In the genomic region with DNA sequence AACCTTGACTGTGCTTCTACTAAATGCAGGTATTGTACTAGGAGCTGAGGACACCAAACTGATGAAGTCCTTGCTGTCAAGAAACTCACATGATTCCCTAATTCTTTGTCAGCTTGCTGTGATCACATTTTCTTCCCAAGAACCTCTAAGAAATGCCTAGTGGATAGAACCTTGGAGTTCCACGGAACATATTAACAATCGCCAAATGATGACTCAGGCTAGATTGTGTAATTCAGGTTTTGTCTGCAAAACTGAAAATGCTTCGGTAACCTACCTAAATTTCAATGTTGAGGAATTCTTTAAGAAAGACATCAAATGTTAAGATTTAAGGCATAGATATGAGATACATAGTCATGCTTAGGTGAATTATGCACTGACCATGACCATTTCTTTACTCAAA, we compare ENCODE assay signal across 1 cellular context.
TF ChIP-seq lines count a peak whose summit lies in the region.

No MANE protein-coding gene starts in this region.

TF ChIP-seq in SK-N-SH treated with all-trans-retinoic acid at 6 μM for 48 hours, 23 proteins besides CTCF, POLR2A, EP300 and RAD21 (continued from another document):
- TF ChIP-seq, protein P1, sequence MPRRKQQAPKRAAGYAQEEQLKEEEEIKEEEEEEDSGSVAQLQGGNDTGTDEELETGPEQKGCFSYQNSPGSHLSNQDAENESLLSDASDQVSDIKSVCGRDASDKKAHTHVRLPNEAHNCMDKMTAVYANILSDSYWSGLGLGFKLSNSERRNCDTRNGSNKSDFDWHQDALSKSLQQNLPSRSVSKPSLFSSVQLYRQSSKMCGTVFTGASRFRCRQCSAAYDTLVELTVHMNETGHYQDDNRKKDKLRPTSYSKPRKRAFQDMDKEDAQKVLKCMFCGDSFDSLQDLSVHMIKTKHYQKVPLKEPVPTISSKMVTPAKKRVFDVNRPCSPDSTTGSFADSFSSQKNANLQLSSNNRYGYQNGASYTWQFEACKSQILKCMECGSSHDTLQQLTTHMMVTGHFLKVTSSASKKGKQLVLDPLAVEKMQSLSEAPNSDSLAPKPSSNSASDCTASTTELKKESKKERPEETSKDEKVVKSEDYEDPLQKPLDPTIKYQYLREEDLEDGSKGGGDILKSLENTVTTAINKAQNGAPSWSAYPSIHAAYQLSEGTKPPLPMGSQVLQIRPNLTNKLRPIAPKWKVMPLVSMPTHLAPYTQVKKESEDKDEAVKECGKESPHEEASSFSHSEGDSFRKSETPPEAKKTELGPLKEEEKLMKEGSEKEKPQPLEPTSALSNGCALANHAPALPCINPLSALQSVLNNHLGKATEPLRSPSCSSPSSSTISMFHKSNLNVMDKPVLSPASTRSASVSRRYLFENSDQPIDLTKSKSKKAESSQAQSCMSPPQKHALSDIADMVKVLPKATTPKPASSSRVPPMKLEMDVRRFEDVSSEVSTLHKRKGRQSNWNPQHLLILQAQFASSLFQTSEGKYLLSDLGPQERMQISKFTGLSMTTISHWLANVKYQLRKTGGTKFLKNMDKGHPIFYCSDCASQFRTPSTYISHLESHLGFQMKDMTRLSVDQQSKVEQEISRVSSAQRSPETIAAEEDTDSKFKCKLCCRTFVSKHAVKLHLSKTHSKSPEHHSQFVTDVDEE (CRISPR knock-in tag; IDR thresholded peaks at IDR 0.05) = no peak
- no peak for TF ChIP-seq ISL1 (CRISPR knock-in tag; IDR thresholded peaks at IDR 0.05)
- no peak for TF ChIP-seq ZNF70 (CRISPR knock-in tag; IDR thresholded peaks at IDR 0.05)
- TF ChIP-seq, protein P2, sequence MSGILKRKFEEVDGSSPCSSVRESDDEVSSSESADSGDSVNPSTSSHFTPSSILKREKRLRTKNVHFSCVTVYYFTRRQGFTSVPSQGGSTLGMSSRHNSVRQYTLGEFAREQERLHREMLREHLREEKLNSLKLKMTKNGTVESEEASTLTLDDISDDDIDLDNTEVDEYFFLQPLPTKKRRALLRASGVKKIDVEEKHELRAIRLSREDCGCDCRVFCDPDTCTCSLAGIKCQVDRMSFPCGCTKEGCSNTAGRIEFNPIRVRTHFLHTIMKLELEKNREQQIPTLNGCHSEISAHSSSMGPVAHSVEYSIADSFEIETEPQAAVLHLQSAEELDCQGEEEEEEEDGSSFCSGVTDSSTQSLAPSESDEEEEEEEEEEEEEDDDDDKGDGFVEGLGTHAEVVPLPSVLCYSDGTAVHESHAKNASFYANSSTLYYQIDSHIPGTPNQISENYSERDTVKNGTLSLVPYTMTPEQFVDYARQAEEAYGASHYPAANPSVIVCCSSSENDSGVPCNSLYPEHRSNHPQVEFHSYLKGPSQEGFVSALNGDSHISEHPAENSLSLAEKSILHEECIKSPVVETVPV (CRISPR knock-in tag; IDR thresholded peaks at IDR 0.05) = no peak
- TF ChIP-seq BACH2 (CRISPR knock-in tag; IDR thresholded peaks at IDR 0.05; ENCODE audit: borderline replicate concordance) = no peak
